ENCODE assay signal across 30 cellular contexts in the genomic region with DNA sequence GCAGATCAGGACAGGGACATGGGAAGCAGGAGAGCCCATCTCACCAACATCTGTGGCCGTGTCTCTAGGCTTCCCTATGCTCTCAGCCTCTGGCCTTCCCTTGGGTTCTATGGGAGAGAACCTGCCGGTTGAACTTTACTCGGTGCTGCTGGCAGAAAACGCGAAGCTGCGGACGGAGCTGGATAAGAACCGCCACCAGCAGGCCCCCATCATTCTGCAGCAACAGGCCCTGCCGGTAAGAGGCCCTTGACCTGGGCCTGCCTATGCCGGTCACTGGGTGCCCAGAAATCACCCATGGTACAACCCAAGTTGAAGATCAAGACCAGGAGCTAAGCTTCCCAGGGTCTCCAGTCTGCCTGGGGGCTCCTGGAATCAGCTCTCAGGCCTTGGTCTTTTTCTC. TPM values are rescaled to one million over a fixed set of nuclear protein-coding genes. Genes with fewer than 3 reads are reported as not detected.
"Had no signal": no experiment of that assay in that cellular context is flagged by ENCODE, and none has a peak within 500 bp of the region (broad histone marks: within the 10 kb centered on the region; RNA-seq: fewer than 3 reads in every experiment).

No MANE protein-coding gene starts in this region.

- FAIRE-seq: endometrium, islet of Langerhans, keratinocyte had no signal

- H3K27me3 Mint-ChIP-seq: memory B cell had no signal

- H3K4me1 ChIP-seq: colonic mucosa, gastrocnemius medialis, heart right ventricle had no signal

- H3K27ac Mint-ChIP-seq: dendritic cell treated with granulocyte-macrophage colony-stimulating factor and Interleukin-4, amounts not matched to agents 40 ng/mL and 50 ng/mL, for 4 days; effector memory CD8-positive, alpha-beta T cell; endodermal cell; memory B cell had no signal

- H3K4me3 Mint-ChIP-seq: dendritic cell treated with granulocyte-macrophage colony-stimulating factor and Interleukin-4, amounts not matched to agents 40 ng/mL and 50 ng/mL, for 4 days; effector memory CD8-positive, alpha-beta T cell; endodermal cell; memory B cell had no signal

- H3K9me3 Mint-ChIP-seq: effector memory CD8-positive, alpha-beta T cell; endodermal cell; memory B cell had no signal

- H3K27me3 ChIP-seq: colonic mucosa, esophagus squamous epithelium, gastrocnemius medialis, heart right ventricle had no signal

- H3K36me3 ChIP-seq: colonic mucosa, esophagus squamous epithelium, gastrocnemius medialis, heart right ventricle had no signal

- DNase-seq: colonic mucosa; cortex of kidney; effector CD8-positive, alpha-beta T cell; effector memory CD8-positive, alpha-beta T cell; endodermal cell; erythroblast; esophagus squamous epithelium; foreskin fibroblast; foreskin melanocyte; gastrocnemius medialis; glutamatergic neuron; head of caudate nucleus; heart right ventricle; hippocampal formation; kidney glomerular epithelial cell; left colon; left ventricle myocardium superior; mammary epithelial cell; midbrain had no signal

- ATAC-seq: effector memory CD8-positive, alpha-beta T cell; esophagus mucosa; gastrocnemius medialis; heart right ventricle; left colon; left lobe of liver; left ventricle myocardium superior had no signal

- H3K9me3 ChIP-seq: colonic mucosa, esophagus squamous epithelium, gastrocnemius medialis, heart right ventricle had no signal

- H3K27ac ChIP-seq: colonic mucosa, epithelial cell of prostate, esophagus squamous epithelium, gastrocnemius medialis, heart right ventricle had no signal

- H3K36me3 Mint-ChIP-seq: memory B cell had no signal

- H3K4me3 ChIP-seq: colonic mucosa, esophagus squamous epithelium, gastrocnemius medialis, heart right ventricle, lung had no signal

RNA-seq across cellular contexts. Expression of gene CYP11A1, which starts 34.8 kb away (rescaled TPM):
- total RNA-seq: dermis microvascular lymphatic vessel endothelial cell, glomerular endothelial cell had no signal
- polyA plus RNA-seq: keratinocyte, mammary epithelial cell had no signal
